Comparison of ENCODE assay signal across 8 cellular contexts in the genomic region with DNA sequence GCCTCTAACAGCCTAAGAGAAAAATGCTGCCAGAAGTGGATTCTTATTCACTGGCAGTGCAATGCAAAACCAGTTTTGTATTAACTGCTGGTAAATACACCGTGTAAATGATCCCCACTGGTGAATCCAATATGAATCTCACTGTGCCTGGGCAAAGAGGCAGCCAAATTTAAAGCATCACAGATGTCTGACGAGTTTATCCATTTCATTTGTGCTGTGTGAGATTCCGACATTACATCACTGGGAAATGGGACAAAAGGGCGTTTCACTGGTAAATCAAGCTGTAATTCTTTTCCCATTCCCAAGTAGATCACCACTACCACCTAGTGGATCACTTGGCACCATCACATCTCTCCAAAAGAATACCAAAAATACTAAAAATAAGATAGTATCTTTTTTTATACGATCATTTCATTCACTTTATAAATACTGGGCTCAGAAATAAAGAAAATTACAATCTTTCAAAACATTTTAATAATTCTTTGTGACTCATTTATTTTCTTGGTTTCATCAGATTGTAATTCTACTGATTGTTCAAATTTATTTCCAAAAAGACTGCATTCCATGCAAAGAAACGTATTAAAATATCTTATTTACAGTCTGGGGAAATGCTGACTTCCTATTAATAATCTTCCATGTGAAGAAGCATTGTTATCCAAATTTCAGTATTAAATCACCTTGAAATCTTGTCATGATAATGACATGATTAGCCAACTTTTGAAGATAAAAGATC.
A peak's percentile ranks its signal among the peaks of the same experiment; 100 is the strongest.
DNase-seq lines count a peak whose midpoint lies in the region; ATAC-seq, FAIRE-seq and TF ChIP-seq lines count a peak whose summit lies in the region.

No MANE protein-coding gene starts in this region.

- TF ChIP-seq EP300 in stomach (IDR thresholded peaks at IDR 0.05) = no peak

- peak; percentile 36 for FAIRE-seq in colon (lab: Jason Lieb, UNC)

- H3K9me3 ChIP-seq in stomach = no peaks in the 10 kb centered on the region

- H3K27me3 ChIP-seq in stomach = no peaks in the 10 kb centered on the region

- H3K27ac ChIP-seq in stomach = no peak overlapping the region

- 38 to 63% (median 49%) methylated on average over 6 of the region's 6 CpGs for WGBS in stomach, 5 donors

- peak; percentile 62 for DNase-seq in DMS53 (lab: John Stamatoyannopoulos, UW)
- DNase-seq in NCI-H1105 treated with DMSO at 0.1 percent for 48 hours (lab: John Stamatoyannopoulos, UW) = peak; percentile 14
- DNase-seq in myocyte (ENCODE audit: low read depth) = peak; percentile 71
- DNase-seq in GOT3 (lab: John Stamatoyannopoulos, UW) = no peak
- no peak for DNase-seq in NCI-H2029 (lab: John Stamatoyannopoulos, UW)
- no peak for DNase-seq in stomach

- no peak overlapping the region for H3K4me3 ChIP-seq in stomach

- no peaks in the 10 kb centered on the region for H3K4me1 ChIP-seq in stomach

- intact Hi-C loops in stomach (cut with DNase I; ENCODE audit: low total_unique reads) = no loop called here

- no peak for TF ChIP-seq POLR2A in stomach (IDR thresholded peaks at IDR 0.05)

- peak in 2 of 7 experiments; percentile 6 to 13 for TF ChIP-seq CTCF in stomach (IDR thresholded peaks at IDR 0.05)

- no peak for ATAC-seq in HG02642 (IDR thresholded peaks at IDR 0.05; ENCODE audit: poor library complexity, unreplicated experiment)

- H3K36me3 ChIP-seq in stomach = no peaks in the 10 kb centered on the region

Comparison
In these comparisons a context has a peak if more than half of its experiments do, and no peak if none do; other contexts are left out.
1. DNase-seq: peak in DMS53 (single experiment), NCI-H1105 treated with DMSO at 0.1 percent for 48 hours (single experiment) and myocyte (single experiment); none in GOT3 (single experiment), NCI-H2029 (single experiment) and stomach (single experiment).